Comparison of ENCODE assay signal across 12 cellular contexts in genomic region chr12:26636710-26637328, GRCh38.
DNase-seq lines count a peak whose midpoint lies in the region; ATAC-seq, FAIRE-seq and TF ChIP-seq lines count a peak whose summit lies in the region.
"Had no signal": no experiment of that assay in that cellular context is flagged by ENCODE, and none has a peak within 500 bp of the region (broad histone marks: within the 10 kb centered on the region; RNA-seq: fewer than 3 reads in every experiment).

No MANE protein-coding gene starts in this region.

- peak overlapping the region; percentile 57 for H3K27ac ChIP-seq in muscle layer of duodenum (ENCODE audit: low read length)
- H3K27ac ChIP-seq: C4-2B had no signal

- H3K27me3 ChIP-seq in muscle layer of duodenum (ENCODE audit: low read depth, low read length) = no peaks in the 10 kb centered on the region

- no peak for ATAC-seq in HG03342 (IDR thresholded peaks at IDR 0.05; ENCODE audit: unreplicated experiment)

- FAIRE-seq in RCC 7860 (lab: Jason Lieb, UNC) = peak; percentile 91

- DNase-seq in EH (ENCODE audit: low read depth) (peak; percentile 72), RCC 7860 (ENCODE audit: low spot score) (peak; percentile 81), epithelial cell of proximal tubule (ENCODE audit: low read depth) (peak; percentile 69), NOMO-1 treated with DMSO at 0.1 percent for 48 hours (lab: John Stamatoyannopoulos, UW; ENCODE audit: unreplicated experiment) (no peak), NCI-H748 (lab: John Stamatoyannopoulos, UW; ENCODE audit: unreplicated experiment) (no peak)
- DNase-seq in stimulated activated CD4-positive, alpha-beta T cell treated with anti-CD3 and anti-CD28 coated beads, Interleukin-4, amount 100 ng/mL, for 1 hour = no peak
- DNase-seq: activated naive CD4-positive, alpha-beta T cell treated with anti-CD3 and anti-CD28 coated beads, Interleukin-2, amount 50 U/mL, for 16 hours; GOT3; small intestine had no signal

- no peaks in the 10 kb centered on the region for H3K9me3 ChIP-seq in muscle layer of duodenum (ENCODE audit: control insufficient read depth in 1 of 2, low read length in 2 of 2)

- peaks cover 0 to 6% of the 10 kb centered on the region in 2 donors for H3K4me1 ChIP-seq in muscle layer of duodenum (ENCODE audit: control insufficient read depth in 1 of 2, insufficient read depth in 2 of 2, low read length in 2 of 2)

- no peak for TF ChIP-seq CTCF in epithelial cell of proximal tubule (conservative IDR thresholded peaks at IDR 0.05; ENCODE audit: low read depth, low read length)

- no peaks in the 10 kb centered on the region for H3K36me3 ChIP-seq in muscle layer of duodenum (ENCODE audit: control insufficient read depth in 1 of 2, insufficient read depth in 2 of 2, low read length in 2 of 2)

- H3K4me3 ChIP-seq in epithelial cell of proximal tubule (ENCODE audit: low read depth, low read length) (no peak overlapping the region), muscle layer of duodenum (ENCODE audit: low read depth in 1 of 2, low read length in 2 of 2) (no peak overlapping the region)

Comparison
In these comparisons a context has a peak if more than half of its experiments do, and no peak if none do; other contexts are left out.
1. DNase-seq: peak in EH (single experiment), RCC 7860 (single experiment) and epithelial cell of proximal tubule (single experiment); none in NOMO-1 treated with DMSO at 0.1 percent for 48 hours (single experiment), NCI-H748 (single experiment) and stimulated activated CD4-positive, alpha-beta T cell treated with anti-CD3 and anti-CD28 coated beads, Interleukin-4, amount 100 ng/mL, for 1 hour (single experiment).